ENCODE assay signal across 14 cellular contexts in the genomic region with DNA sequence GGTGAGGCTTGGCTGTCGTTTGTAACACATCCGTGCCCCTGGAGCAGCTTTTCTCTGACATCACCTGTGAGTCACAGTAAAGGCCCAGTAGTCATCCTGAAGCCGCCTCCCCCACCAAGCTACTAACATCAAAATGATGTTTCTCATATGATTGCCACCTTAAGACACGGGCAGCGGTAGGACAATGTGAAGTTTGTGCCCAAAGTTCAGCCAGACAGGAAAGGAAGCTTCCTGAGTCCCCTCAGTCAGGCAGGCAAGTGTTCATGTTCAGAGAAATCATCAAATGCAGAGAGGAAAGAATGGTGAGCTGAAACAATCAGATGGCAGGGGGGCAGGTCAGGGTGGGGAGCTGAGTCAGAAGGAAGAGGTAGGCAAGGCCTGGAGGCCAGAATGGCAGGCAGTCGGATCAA.
A peak's percentile ranks its signal among the peaks of the same experiment; 100 is the strongest.
DNase-seq lines count a peak whose midpoint lies in the region; ATAC-seq and TF ChIP-seq lines count a peak whose summit lies in the region.
"Had no signal": no experiment of that assay in that cellular context is flagged by ENCODE, and none has a peak within 500 bp of the region (broad histone marks: within the 10 kb centered on the region; RNA-seq: fewer than 3 reads in every experiment).

No MANE protein-coding gene starts in this region.

- no peak for TF ChIP-seq CTCF in cardiac fibroblast (IDR thresholded peaks at IDR 0.05; ENCODE audit: low read depth, low read length)
- no peak for TF ChIP-seq CTCF in nephron progenitor cell (IDR thresholded peaks at IDR 0.05)
- TF ChIP-seq CTCF in colonic mucosa (IDR thresholded peaks at IDR 0.05) = no peak
- TF ChIP-seq CTCF in right atrium auricular region (IDR thresholded peaks at IDR 0.05) = no peak
- no peak for TF ChIP-seq CTCF in natural killer cell (IDR thresholded peaks at IDR 0.05)

- DNase-seq in EH (ENCODE audit: low read depth) (peak; percentile 65), NCI-H226 (peak; percentile 61), cardiac fibroblast (ENCODE audit: low read depth in 2 of 2) (peak; percentile 41 to 89), nephron progenitor cell (no peak), colonic mucosa (no peak), right atrium auricular region (ENCODE audit: low spot score) (no peak), natural killer cell (no peak), activated gamma-delta T cell treated with Interleukin-2 at 50 U/mL for 16 hours (no peak)
- DNase-seq: activated B cell treated with CpG ODN at 0.5 μM for 24 hours; Caco-2; NCI-H2081; stimulated activated naive CD4-positive, alpha-beta T cell had no signal

- H3K4me1 Mint-ChIP-seq in nephron progenitor cell (peaks cover 30% of the 10 kb centered on the region), natural killer cell (peaks cover 5% of the 10 kb centered on the region in 2 donors)
- H3K4me1 Mint-ChIP-seq: activated B cell treated with CpG ODN at 0.5 μM for 24 hours had no signal

- H3K27me3 Mint-ChIP-seq in nephron progenitor cell (ENCODE audit: low read depth, poor library complexity) = peaks cover 4% of the 10 kb centered on the region
- H3K27me3 Mint-ChIP-seq in natural killer cell (ENCODE audit: low read depth in 2 of 2) = no peaks in the 10 kb centered on the region
- H3K27me3 Mint-ChIP-seq: activated B cell treated with CpG ODN at 0.5 μM for 24 hours; natural killer cell treated with Interleukin-12 subunit alpha and Interleukin-12 subunit beta and Interleukin-15 and Interleukin-18, amount 100 ng/mL, for 72 hours had no signal

- H3K4me1 ChIP-seq in colonic mucosa (no peaks in the 10 kb centered on the region), right atrium auricular region (no peaks in the 10 kb centered on the region)
- H3K4me1 ChIP-seq: Caco-2 had no signal

- peaks cover 9% of the 10 kb centered on the region for H3K36me3 Mint-ChIP-seq in nephron progenitor cell (ENCODE audit: low read depth)
- no peaks in the 10 kb centered on the region for H3K36me3 Mint-ChIP-seq in natural killer cell
- H3K36me3 Mint-ChIP-seq: natural killer cell treated with Interleukin-12 subunit alpha and Interleukin-12 subunit beta and Interleukin-15 and Interleukin-18, amount 100 ng/mL, for 72 hours had no signal

- intact Hi-C loops in colonic mucosa (cut with DNase I) (no loop called here), natural killer cell (cut with micrococcal nuclease) (no loop called here)

- H3K4me3 Mint-ChIP-seq in nephron progenitor cell = no peak overlapping the region
- H3K4me3 Mint-ChIP-seq in natural killer cell = no peak overlapping the region
- H3K4me3 Mint-ChIP-seq: activated B cell treated with CpG ODN at 0.5 μM for 24 hours; natural killer cell treated with Interleukin-12 subunit alpha and Interleukin-12 subunit beta and Interleukin-15 and Interleukin-18, amount 100 ng/mL, for 72 hours had no signal

- H3K27ac Mint-ChIP-seq in nephron progenitor cell (peak overlapping the region; percentile 36), natural killer cell (no peak overlapping the region)
- H3K27ac Mint-ChIP-seq: activated B cell treated with CpG ODN at 0.5 μM for 24 hours; activated T-helper 2 cell treated with anti-CD3 and anti-CD28 coated beads, Interferon-gamma antibody, Interleukin-2, Interleukin-4, amounts not matched to agents 10 μg/mL and 5 μg/mL and 100 μg/mL, durations not matched to agents 14 hours and 24 hours and 36 hours; natural killer cell treated with Interleukin-12 subunit alpha and Interleukin-12 subunit beta and Interleukin-15 and Interleukin-18, amount 100 ng/mL, for 72 hours had no signal

- H3K9me3 ChIP-seq in colonic mucosa = no peaks in the 10 kb centered on the region
- no peaks in the 10 kb centered on the region for H3K9me3 ChIP-seq in right atrium auricular region
- H3K9me3 ChIP-seq: Caco-2 had no signal

- H3K4me3 ChIP-seq in cardiac fibroblast (replicated peaks in 1 of 2; ENCODE audit: low read depth in 2 of 2, low read length in 2 of 2) (no peak overlapping the region), colonic mucosa (no peak overlapping the region), right atrium auricular region (no peak overlapping the region)

- H3K36me3 ChIP-seq in colonic mucosa (no peaks in the 10 kb centered on the region), right atrium auricular region (no peaks in the 10 kb centered on the region)

- H3K27ac ChIP-seq in colonic mucosa (no peak overlapping the region), right atrium auricular region (no peak overlapping the region)

- no peak overlapping the region for H3K9ac ChIP-seq in colonic mucosa (ENCODE audit: low read depth in 2 of 2, low read length in 2 of 2)

- H3K27me3 ChIP-seq in colonic mucosa (no peaks in the 10 kb centered on the region), right atrium auricular region (no peaks in the 10 kb centered on the region)

- H3K9me3 Mint-ChIP-seq in nephron progenitor cell (no peaks in the 10 kb centered on the region), natural killer cell (no peaks in the 10 kb centered on the region)
- H3K9me3 Mint-ChIP-seq: activated B cell treated with CpG ODN at 0.5 μM for 24 hours; activated T-helper 2 cell treated with anti-CD3 and anti-CD28 coated beads, Interferon-gamma antibody, Interleukin-2, Interleukin-4, amounts not matched to agents 10 μg/mL and 5 μg/mL and 100 μg/mL, durations not matched to agents 14 hours and 24 hours and 36 hours; natural killer cell treated with Interleukin-12 subunit alpha and Interleukin-12 subunit beta and Interleukin-15 and Interleukin-18, amount 100 ng/mL, for 72 hours had no signal

- no peak for ATAC-seq in natural killer cell
- ATAC-seq: natural killer cell treated with Interleukin-12 subunit alpha and Interleukin-12 subunit beta and Interleukin-15 and Interleukin-18, amount 100 ng/mL, for 72 hours had no signal

Comparison
In these comparisons a context has a peak if more than half of its experiments do, and no peak if none do; other contexts are left out.
1. DNase-seq: peak in EH (single experiment), NCI-H226 (single experiment) and cardiac fibroblast (2 of 2); none in nephron progenitor cell (single experiment), colonic mucosa (single experiment), right atrium auricular region (single experiment), natural killer cell (single experiment) and activated gamma-delta T cell treated with Interleukin-2 at 50 U/mL for 16 hours (single experiment).